15 cellular contexts compared by ENCODE assay signal in genomic region chr1:224735159-224735558, GRCh38.
DNase-seq lines count a peak whose midpoint lies in the region; ATAC-seq, FAIRE-seq and TF ChIP-seq lines count a peak whose summit lies in the region.
"Had no signal": no experiment of that assay in that cellular context is flagged by ENCODE, and none has a peak within 500 bp of the region (broad histone marks: within the 10 kb centered on the region; RNA-seq: fewer than 3 reads in every experiment).

No MANE protein-coding gene starts in this region.

- CTCF ChIA-PET in activated naive CD4-positive, alpha-beta T cell treated with anti-CD3 and anti-CD28 coated beads, Interleukin-2, amount 10 ng/mL, durations not matched to agents 7 days and 5 days (lab: Charles Lee) = interaction anchor here (0.9 to 1.4 kb wide), 2 partner anchors 116 to 222 kb away, joined by 3 to 5 read pairs; no protein-coding TSS in a partner anchor
- CTCF ChIA-PET in GM12878 (lab: Yijun Ruan, JAX) = interaction anchor here (0.7 to 13.5 kb wide), 12 partner anchors 11 to 612 kb away, joined by 3 to 208 read pairs (median 7); no protein-coding TSS in a partner anchor

- H3K36me3 ChIP-seq in GM12878 (ENCODE audit: control insufficient read depth in 2 of 2, insufficient read depth in 2 of 2, low read length in 1 of 2) = no peaks in the 10 kb centered on the region
- H3K36me3 ChIP-seq: BE2C, Peyer's patch had no signal

- H4K20me1 ChIP-seq in GM12878 (ENCODE audit: control insufficient read depth, insufficient read depth) = no peaks in the 10 kb centered on the region

- DNase-seq in activated naive CD4-positive, alpha-beta T cell treated with anti-CD3 and anti-CD28 coated beads, Interleukin-2, amount 10 ng/mL, durations not matched to agents 7 days and 5 days = peak; percentile 28
- no peak for DNase-seq in activated naive CD4-positive, alpha-beta T cell (lab: John Stamatoyannopoulos, UW)
- peak; percentile 58 for DNase-seq in GM12865 (ENCODE audit: low read depth)
- DNase-seq in Jurkat, Clone E6-1 (ENCODE audit: low read depth, low spot score) = peak; percentile 24
- peak; percentile 55 for DNase-seq in GM12878 (ENCODE audit: low read depth, low spot score)
- DNase-seq in left ventricle myocardium superior = no peak
- no peak for DNase-seq in posterior cingulate gyrus
- DNase-seq: BE2C; CD8-positive, alpha-beta T cell; NCI-H1092 treated with DMSO at 0.1 percent for 48 hours; NCI-H2081 treated with DMSO at 0.1 percent for 48 hours; NCI-H524; Peyer's patch; Right ventricle myocardium superior had no signal

- peaks cover 71% of the 10 kb centered on the region for H3K4me1 ChIP-seq in GM12878 (ENCODE audit: control insufficient read depth, insufficient read depth, low read length)

- WGBS in GM12878 (ENCODE audit: insufficient coverage, insufficient replicate concordance, low lambda C conversion rate, missing lambda C conversion rate) = 24% methylated on average over 6 of the region's 6 CpGs

- H3K4me1 Mint-ChIP-seq in activated naive CD4-positive, alpha-beta T cell treated with anti-CD3 and anti-CD28 coated beads, Interleukin-2, amount 10 ng/mL, durations not matched to agents 7 days and 5 days = peaks cover 17% of the 10 kb centered on the region

- H3K36me3 Mint-ChIP-seq in activated naive CD4-positive, alpha-beta T cell treated with anti-CD3 and anti-CD28 coated beads, Interleukin-2, amount 10 ng/mL, durations not matched to agents 7 days and 5 days = no peaks in the 10 kb centered on the region
- H3K36me3 Mint-ChIP-seq: CD8-positive, alpha-beta T cell had no signal

- no peak overlapping the region for H3K4me3 Mint-ChIP-seq in activated naive CD4-positive, alpha-beta T cell treated with anti-CD3 and anti-CD28 coated beads, Interleukin-2, amount 10 ng/mL, durations not matched to agents 7 days and 5 days
- H3K4me3 Mint-ChIP-seq: CD8-positive, alpha-beta T cell had no signal

- peaks cover 67% of the 10 kb centered on the region for H3K27me3 Mint-ChIP-seq in activated naive CD4-positive, alpha-beta T cell treated with anti-CD3 and anti-CD28 coated beads, Interleukin-2, amount 10 ng/mL, durations not matched to agents 7 days and 5 days

- RAD21 ChIA-PET in GM12878 (lab: Charles Lee; ENCODE audit: unreplicated experiment) = interaction anchor here (1.1 to 11.5 kb wide), 12 partner anchors 15 to 237 kb away, joined by 3 to 174 read pairs (median 12); no protein-coding TSS in a partner anchor

- ATAC-seq in GM12878 (no peak), left ventricle myocardium superior (no peak)
- ATAC-seq: CD8-positive, alpha-beta T cell had no signal

- H3K27me3 ChIP-seq in GM12878 (replicated peaks in 1 of 2; ENCODE audit: control insufficient read depth in 2 of 2, insufficient read depth in 2 of 2, low read length in 1 of 2) = no peaks in the 10 kb centered on the region
- H3K27me3 ChIP-seq: BE2C, Peyer's patch had no signal

- BruUV-seq in GM12878 (replicated peaks; lab: Mats Ljungman, UMichigan) = no TSS peak

- TF ChIP-seq POLR2A in GM12878 (IDR thresholded peaks at IDR 0.05; ENCODE audit: low read depth, low read length) = no peak

- no peaks in the 10 kb centered on the region for H3K9me3 Mint-ChIP-seq in activated naive CD4-positive, alpha-beta T cell treated with anti-CD3 and anti-CD28 coated beads, Interleukin-2, amount 10 ng/mL, durations not matched to agents 7 days and 5 days
- H3K9me3 Mint-ChIP-seq: CD8-positive, alpha-beta T cell had no signal

- peak; percentile 68 to 70; a peak in 2 of 4 replicates for TF ChIP-seq EP300 in GM12878 (IDR thresholded peaks at IDR 0.05; ENCODE audit: borderline replicate concordance in 1 of 2, control insufficient read depth in 1 of 2, low read depth in 2 of 2, low read length in 2 of 2)

- intact Hi-C loops in GM12878 (cut with micrococcal nuclease; ENCODE audit: unreplicated experiment) = loop anchor here (10.0 kb wide), 1 partner anchor 1260 kb away; the partner anchor contains the start of gene SDE2
- intact Hi-C loops in left ventricle myocardium superior (cut with micrococcal nuclease) = no loop called here
- intact Hi-C loops in posterior cingulate gyrus (cut with DNase I) = no loop called here

- POLR2A ChIA-PET in GM12878 (lab: Charles Lee) = interaction anchor here (0.8 to 3.3 kb wide), 4 partner anchors 8 to 83 kb away, joined by 3 to 34 read pairs (median 4); no protein-coding TSS in a partner anchor

- no peak overlapping the region for H3K27ac Mint-ChIP-seq in activated naive CD4-positive, alpha-beta T cell treated with anti-CD3 and anti-CD28 coated beads, Interleukin-2, amount 10 ng/mL, durations not matched to agents 7 days and 5 days
- H3K27ac Mint-ChIP-seq: CD8-positive, alpha-beta T cell had no signal

- FAIRE-seq in GM12878 (lab: Jason Lieb, UNC) = peak; percentile 41

- H3K4me3 ChIP-seq in GM12865 (ENCODE audit: low read depth, low read length) (no peak overlapping the region), GM12878 (no peak overlapping the region)
- no peak overlapping the region for H3K4me3 ChIP-seq in Jurkat, Clone E6-1 (ENCODE audit: low read length)
- H3K4me3 ChIP-seq: Peyer's patch had no signal

- TF ChIP-seq RAD21 in GM12878 (IDR thresholded peaks at IDR 0.05; ENCODE audit: insufficient read depth, low read depth, low read length) = no peak

- no peaks in the 10 kb centered on the region for H3K79me2 ChIP-seq in GM12878 (ENCODE audit: control insufficient read depth, insufficient read depth, low read length)

- in situ Hi-C loops in GM12878 (cut with MboI) = no loop called here

- peak overlapping the region; percentile 5; the same call in 1 of the 2 replicates for H3K4me2 ChIP-seq in GM12878 (ENCODE audit: control insufficient read depth, insufficient read depth)
- H3K4me2 ChIP-seq: KMS-11 had no signal

- no peak overlapping the region for H3K27ac ChIP-seq in GM12878 (ENCODE audit: control insufficient read depth, insufficient read depth)
- H3K27ac ChIP-seq: KMS-11, Peyer's patch had no signal

- SMC1A ChIA-PET in GM12878 (lab: Charles Lee; ENCODE audit: uncharacterized antibody, unreplicated experiment) = interaction anchor here (0.6 to 12.0 kb wide), 16 partner anchors 12 to 195 kb away, joined by 3 to 202 read pairs (median 8); no protein-coding TSS in a partner anchor

- TF ChIP-seq CTCF in GM12865 (IDR thresholded peaks at IDR 0.05; ENCODE audit: insufficient read depth, low read depth, low read length, missing control alignments) = no peak
- TF ChIP-seq CTCF in GM12878 (IDR thresholded peaks at IDR 0.05 in 2 of 3, conservative IDR thresholded peaks at IDR 0.05 in 1 of 3; ENCODE audit: control insufficient read depth in 2 of 3, extremely low read depth in 1 of 3, insufficient read depth in 1 of 3, low read depth in 3 of 3, low read length in 3 of 3) = no peak

- no peak overlapping the region for H3K9ac ChIP-seq in GM12878 (ENCODE audit: control insufficient read depth, insufficient read depth, low read length)
- H3K9ac ChIP-seq: KMS-11 had no signal

- no peaks in the 10 kb centered on the region for H3K9me3 ChIP-seq in GM12878 (replicated peaks; ENCODE audit: control insufficient read depth, insufficient read depth, low read length)
- H3K9me3 ChIP-seq: BE2C, Peyer's patch had no signal

- H2AFZ ChIP-seq in GM12878 (ENCODE audit: control insufficient read depth, low read depth, low read length) = no peak overlapping the region

TF ChIP-seq in GM12878, 131 proteins besides CTCF, POLR2A, EP300 and RAD21 (continues in another document):
- TF ChIP-seq IKZF2 (IDR thresholded peaks at IDR 0.05) (peak; percentile 93 to 94), PAX5 (IDR thresholded peaks at IDR 0.05; ENCODE audit: borderline replicate concordance, low read depth, low read length) (0 out of 2 replicates have a peak, but pooled peaks have one; percentile 20), ZBED1 (IDR thresholded peaks at IDR 0.05; ENCODE audit: borderline replicate concordance) (no peak), SIN3A (IDR thresholded peaks at IDR 0.05; ENCODE audit: low read depth, low read length) (no peak), ZBTB33 (IDR thresholded peaks at IDR 0.05) (no peak), KDM1A (IDR thresholded peaks at IDR 0.05; ENCODE audit: borderline replicate concordance) (no peak), GATAD2B (conservative IDR thresholded peaks at IDR 0.05; ENCODE audit: low read depth) (no peak), MTA2 (IDR thresholded peaks at IDR 0.05; ENCODE audit: low read depth) (peak; percentile 72), ESRRA (IDR thresholded peaks at IDR 0.05; ENCODE audit: low read length) (no peak), ZNF24 (IDR thresholded peaks at IDR 0.05) (no peak), ZNF274 (IDR thresholded peaks at IDR 0.05; ENCODE audit: insufficient read depth, insufficient read length) (no peak), ASH2L (IDR thresholded peaks at IDR 0.05; ENCODE audit: borderline replicate concordance, low read depth) (no peak), HDAC6 (IDR thresholded peaks at IDR 0.05; ENCODE audit: unreplicated experiment) (no peak), PAX8 (IDR thresholded peaks at IDR 0.05) (no peak)
- TF ChIP-seq, protein P1, sequence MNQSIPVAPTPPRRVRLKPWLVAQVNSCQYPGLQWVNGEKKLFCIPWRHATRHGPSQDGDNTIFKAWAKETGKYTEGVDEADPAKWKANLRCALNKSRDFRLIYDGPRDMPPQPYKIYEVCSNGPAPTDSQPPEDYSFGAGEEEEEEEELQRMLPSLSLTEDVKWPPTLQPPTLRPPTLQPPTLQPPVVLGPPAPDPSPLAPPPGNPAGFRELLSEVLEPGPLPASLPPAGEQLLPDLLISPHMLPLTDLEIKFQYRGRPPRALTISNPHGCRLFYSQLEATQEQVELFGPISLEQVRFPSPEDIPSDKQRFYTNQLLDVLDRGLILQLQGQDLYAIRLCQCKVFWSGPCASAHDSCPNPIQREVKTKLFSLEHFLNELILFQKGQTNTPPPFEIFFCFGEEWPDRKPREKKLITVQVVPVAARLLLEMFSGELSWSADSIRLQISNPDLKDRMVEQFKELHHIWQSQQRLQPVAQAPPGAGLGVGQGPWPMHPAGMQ (IDR thresholded peaks at IDR 0.05; ENCODE audit: borderline replicate concordance) = no peak

Comparison
In these comparisons a context has a peak if more than half of its experiments do, and no peak if none do; other contexts are left out.
1. DNase-seq: peak in activated naive CD4-positive, alpha-beta T cell treated with anti-CD3 and anti-CD28 coated beads, Interleukin-2, amount 10 ng/mL, durations not matched to agents 7 days and 5 days (single experiment), GM12865 (single experiment), Jurkat, Clone E6-1 (single experiment) and GM12878 (single experiment); none in activated naive CD4-positive, alpha-beta T cell (0 of 4), left ventricle myocardium superior (single experiment) and posterior cingulate gyrus (0 of 10).